ENCODE assay signal across 11 cellular contexts in genomic region chr10:72218756-72219155, GRCh38. TPM values are rescaled to one million over a fixed set of nuclear protein-coding genes. Genes with fewer than 3 reads are reported as not detected.
DNase-seq lines count a peak whose midpoint lies in the region; ATAC-seq and TF ChIP-seq lines count a peak whose summit lies in the region.
"Had no signal": no experiment of that assay in that cellular context is flagged by ENCODE, and none has a peak within 500 bp of the region (broad histone marks: within the 10 kb centered on the region; RNA-seq: fewer than 3 reads in every experiment).

No MANE protein-coding gene starts in this region.

- TF ChIP-seq POLR2A in heart left ventricle (IDR thresholded peaks at IDR 0.05) (no peak), body of pancreas (IDR thresholded peaks at IDR 0.05) (no peak), uterus (IDR thresholded peaks at IDR 0.05) (no peak)

- H3K27ac Mint-ChIP-seq in natural killer cell = peak overlapping the region; percentile 87 to 88

- intact Hi-C loops in heart left ventricle (cut with DNase I) = loop anchor here in 8 of 10 donors (5.0 to 10.0 kb wide), 6 partner anchors 84 to 256 kb away; partner anchors contain the start of gene CHST3 (in 1 of the 8)
- intact Hi-C loops in left cardiac atrium (cut with DNase I) = loop anchor here (2.0 to 10.0 kb wide), 3 partner anchors 54 to 86 kb away; partner anchors contain the start of gene DDIT4 (in 1 of the 2)
- intact Hi-C loops in body of pancreas (cut with DNase I) = no loop called here
- intact Hi-C loops in natural killer cell (cut with micrococcal nuclease) = loop anchor here (5.0 kb wide), 1 partner anchor 131 kb away; the partner anchor contains the start of gene SPOCK2
- intact Hi-C loops in uterus (cut with DNase I; ENCODE audit: low total_unique reads) = loop anchor here (10.0 kb wide), 1 partner anchor 56 kb away; the partner anchor contains the start of gene DDIT4

- no peaks in the 10 kb centered on the region for H3K9me3 ChIP-seq in heart left ventricle
- no peaks in the 10 kb centered on the region for H3K9me3 ChIP-seq in body of pancreas
- H3K9me3 ChIP-seq in uterus = no peaks in the 10 kb centered on the region

- no peaks in the 10 kb centered on the region for H3K27me3 ChIP-seq in heart left ventricle
- no peaks in the 10 kb centered on the region for H3K27me3 ChIP-seq in body of pancreas
- no peaks in the 10 kb centered on the region for H3K27me3 ChIP-seq in uterus

- H3K4me3 ChIP-seq in heart left ventricle = no peak overlapping the region
- no peak overlapping the region for H3K4me3 ChIP-seq in body of pancreas
- no peak overlapping the region for H3K4me3 ChIP-seq in uterus

- peaks cover 9 to 75% (median 49%) of the 10 kb centered on the region in 12 donors for H3K4me1 ChIP-seq in heart left ventricle
- H3K4me1 ChIP-seq in body of pancreas = peaks cover 61% of the 10 kb centered on the region
- peaks cover 7 to 8% of the 10 kb centered on the region in 2 donors for H3K4me1 ChIP-seq in uterus

- no peak for ATAC-seq in heart left ventricle
- ATAC-seq in left cardiac atrium = no peak
- ATAC-seq in body of pancreas = no peak
- no peak for ATAC-seq in natural killer cell
- ATAC-seq in HG02763 (IDR thresholded peaks at IDR 0.05; ENCODE audit: unreplicated experiment) = no peak
- ATAC-seq in GM21825 (IDR thresholded peaks at IDR 0.05; ENCODE audit: unreplicated experiment) = no peak

- H3K9me3 Mint-ChIP-seq in natural killer cell = no peaks in the 10 kb centered on the region

- no peaks in the 10 kb centered on the region for H3K36me3 Mint-ChIP-seq in natural killer cell

- H3K27ac ChIP-seq in heart left ventricle (peak overlapping the region in 11 of 12 donors; percentile 6 to 100 (median 56)), body of pancreas (peak overlapping the region; percentile 44 to 100 (median 78)), uterus (peak overlapping the region; percentile 96 to 99)

- DNase-seq in heart left ventricle (no peak), left cardiac atrium (no peak), body of pancreas (no peak), natural killer cell (no peak), uterus (no peak), NCI-H1417 treated with DMSO at 0.1 percent for 48 hours (lab: John Stamatoyannopoulos, UW) (no peak)
- DNase-seq: HCEC 1CT, hypothalamus, NCI-H510A had no signal

- peaks cover 0 to 23% (median 19%) of the 10 kb centered on the region in 9 donors for H3K36me3 ChIP-seq in heart left ventricle
- H3K36me3 ChIP-seq in body of pancreas (replicated peaks in 1 of 2; ENCODE audit: insufficient read depth in 1 of 2, low read depth in 2 of 2) = peaks cover 0 to 4% of the 10 kb centered on the region in 2 donors
- H3K36me3 ChIP-seq in uterus = no peaks in the 10 kb centered on the region

- TF ChIP-seq CTCF in heart left ventricle (IDR thresholded peaks at IDR 0.05) (no peak), body of pancreas (IDR thresholded peaks at IDR 0.05) (no peak), natural killer cell (IDR thresholded peaks at IDR 0.05) (no peak), uterus (IDR thresholded peaks at IDR 0.05) (no peak)

- WGBS in heart left ventricle, 4 donors = 23 to 33% (median 31%) methylated on average over 3 of the region's 3 CpGs
- WGBS in body of pancreas, 2 donors = 10 to 15% methylated on average over 3 of the region's 3 CpGs

- peaks cover 20 to 44% of the 10 kb centered on the region in 2 donors for H3K4me1 Mint-ChIP-seq in natural killer cell

- no peaks in the 10 kb centered on the region for H3K27me3 Mint-ChIP-seq in natural killer cell (ENCODE audit: low read depth in 2 of 2)

- peak overlapping the region; percentile 62 for H3K4me3 Mint-ChIP-seq in natural killer cell

RNA-seq across cellular contexts. Expression of gene ASCC1, which starts 2.7 kb away (rescaled TPM):
- total RNA-seq in heart left ventricle = 10 to 100 TPM; 26.4 to 44.8 (median 35.3) TPM
- polyA plus RNA-seq in heart left ventricle = 10 to 100 TPM; 12.0 to 49.6 TPM
- 10 to 100 TPM; 25.2 to 28.1 TPM for total RNA-seq in left cardiac atrium
- total RNA-seq in body of pancreas = 10 to 100 TPM; 16.1 to 17.1 TPM
- total RNA-seq in natural killer cell = 10 to 100 TPM; 26.0 to 35.2 (median 29.3) TPM
- total RNA-seq in uterus = 100 to 1,000 TPM in 1 of 4 donors, 10 to 100 TPM in 3; 17.9 to 156 (median 38.4) TPM

RNA-seq across cellular contexts. Expression of gene ANAPC16, which starts 2.9 kb away (rescaled TPM):
- total RNA-seq in heart left ventricle (100 to 1,000 TPM; 135 to 237 (median 179) TPM), left cardiac atrium (100 to 1,000 TPM; 155 to 168 TPM), body of pancreas (10 to 100 TPM; 40.9 to 59.4 TPM), natural killer cell (10 to 100 TPM; 70.9 to 77.0 (median 71.0) TPM), uterus (100 to 1,000 TPM in 2 of 4 donors, 10 to 100 TPM in 2; 83.8 to 144 (median 101) TPM)
- 100 to 1,000 TPM; 124 to 242 TPM for polyA plus RNA-seq in heart left ventricle

RNA-seq across cellular contexts. Expression of gene DDIT4, which starts 55.0 kb away (rescaled TPM):
- total RNA-seq in heart left ventricle (10 to 100 TPM; 14.6 to 68.2 (median 40.4) TPM), left cardiac atrium (100 to 1,000 TPM in 1 of 2 donors, 10 to 100 TPM in 1; 88.8 to 112 TPM), body of pancreas (100 to 1,000 TPM; 238 to 269 TPM), natural killer cell (100 to 1,000 TPM; 174 to 232 (median 200) TPM), uterus (100 to 1,000 TPM; 118 to 210 (median 145) TPM)
- 100 to 1,000 TPM in 1 of 2 donors, 10 to 100 TPM in 1; 59.4 to 112 TPM for polyA plus RNA-seq in heart left ventricle
